ENCODE assay signal across 20 cellular contexts in the genomic region with DNA sequence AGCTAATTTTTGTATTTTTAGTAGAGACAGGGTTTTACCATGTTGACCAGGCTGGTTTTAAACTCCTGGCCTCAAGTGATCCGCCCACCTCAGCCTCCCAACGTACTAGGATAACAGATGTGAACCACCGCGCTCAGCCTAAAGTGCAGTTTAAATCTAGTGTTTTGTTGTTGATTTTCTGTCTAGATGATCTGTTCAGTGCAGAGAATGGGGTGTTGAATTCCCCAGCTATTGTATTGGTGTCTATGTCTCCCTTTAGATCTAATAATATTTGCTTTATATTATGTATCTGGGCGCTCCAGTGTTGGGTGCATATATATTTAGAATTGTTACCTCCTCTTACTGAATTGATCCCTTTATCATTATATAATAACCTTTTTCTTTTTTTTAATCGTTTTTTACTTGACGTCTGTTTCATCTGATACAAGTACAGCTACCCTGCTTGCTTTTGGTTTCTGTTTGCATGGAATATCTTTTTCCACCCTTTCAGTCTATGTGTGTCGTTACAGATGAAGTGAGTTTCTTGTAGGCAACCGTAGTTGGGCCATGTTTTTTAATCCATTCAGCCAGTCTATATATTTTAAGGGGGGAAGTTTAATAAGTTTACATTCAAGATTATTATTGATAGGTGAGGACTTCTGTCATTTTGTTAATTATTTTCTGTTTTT. TPM values are rescaled to one million over a fixed set of nuclear protein-coding genes. Genes with fewer than 3 reads are reported as not detected.
DNase-seq lines count a peak whose midpoint lies in the region; ATAC-seq and TF ChIP-seq lines count a peak whose summit lies in the region.
"Had no signal": no experiment of that assay in that cellular context is flagged by ENCODE, and none has a peak within 500 bp of the region (broad histone marks: within the 10 kb centered on the region; RNA-seq: fewer than 3 reads in every experiment).

No MANE protein-coding gene starts in this region.

- POLR2A ChIA-PET in CD8-positive, alpha-beta memory T cell (lab: Charles Lee), result interaction anchor here (1.1 to 1.9 kb wide), 3 partner anchors 10 to 51 kb away, joined by 3 to 6 read pairs (median 5); partner anchors contain the start of gene SRSF7
- POLR2A ChIA-PET in activated CD8-positive, alpha-beta T cell treated with anti-CD3 and anti-CD28 coated beads, Interleukin-2, amount 10 ng/mL, durations not matched to agents 7 days and 5 days (lab: Charles Lee), result interaction anchor here (2.9 kb wide), 1 partner anchor 51 kb away, joined by 10 read pairs; the partner anchor contains the start of gene SRSF7

- no peaks in the 10 kb centered on the region for H3K27me3 Mint-ChIP-seq in activated CD4-positive, alpha-beta T cell treated with anti-CD3 and anti-CD28 coated beads, Interleukin-2, amount 10 ng/mL, durations not matched to agents 24 days and 14 days
- no peaks in the 10 kb centered on the region for H3K27me3 Mint-ChIP-seq in CD8-positive, alpha-beta memory T cell
- no peaks in the 10 kb centered on the region for H3K27me3 Mint-ChIP-seq in activated CD8-positive, alpha-beta T cell treated with anti-CD3 and anti-CD28 coated beads, Interleukin-2, amount 10 ng/mL, durations not matched to agents 7 days and 5 days (ENCODE audit: low read depth)

- H3K4me3 Mint-ChIP-seq in activated CD4-positive, alpha-beta T cell treated with anti-CD3 and anti-CD28 coated beads, Interleukin-2, amount 10 ng/mL, durations not matched to agents 24 days and 14 days, result peak overlapping the region; percentile 78
- peak overlapping the region; percentile 16 to 81 (median 71) for H3K4me3 Mint-ChIP-seq in CD8-positive, alpha-beta memory T cell
- peak overlapping the region; percentile 44 for H3K4me3 Mint-ChIP-seq in activated CD8-positive, alpha-beta T cell treated with anti-CD3 and anti-CD28 coated beads, Interleukin-2, amount 10 ng/mL, durations not matched to agents 7 days and 5 days
- H3K4me3 Mint-ChIP-seq: mesothelial cell of epicardium, neural progenitor cell had no signal

- no peaks in the 10 kb centered on the region for H3K36me3 ChIP-seq in CD8-positive, alpha-beta memory T cell (ENCODE audit: insufficient read depth, low read length)
- H3K36me3 ChIP-seq in right lobe of liver, result peaks cover 0 to 4% (median 0%) of the 10 kb centered on the region in 4 donors
- H3K36me3 ChIP-seq: esophagus squamous epithelium, neural progenitor cell, suprapubic skin, vagina, WERI-Rb-1 had no signal

- H3K4me3 ChIP-seq in CD8-positive, alpha-beta memory T cell (ENCODE audit: low read length), result no peak overlapping the region
- no peak overlapping the region for H3K4me3 ChIP-seq in right lobe of liver
- H3K4me3 ChIP-seq: esophagus squamous epithelium, neural progenitor cell, suprapubic skin, vagina had no signal

- no peaks in the 10 kb centered on the region for H3K27me3 ChIP-seq in CD8-positive, alpha-beta memory T cell (ENCODE audit: insufficient read depth, low read length, poor library complexity, severe bottlenecking)
- H3K27me3 ChIP-seq in right lobe of liver, result no peaks in the 10 kb centered on the region
- H3K27me3 ChIP-seq: esophagus squamous epithelium, neural progenitor cell, suprapubic skin, vagina had no signal

- CTCF ChIA-PET in CD8-positive, alpha-beta memory T cell (lab: Charles Lee), result interaction anchor here (0.6 to 6.5 kb wide), 4 partner anchors 9 to 118 kb away, joined by 3 to 35 read pairs (median 6); partner anchors contain the start of gene HNRNPLL
- CTCF ChIA-PET in activated CD8-positive, alpha-beta T cell treated with anti-CD3 and anti-CD28 coated beads, Interleukin-2, amount 10 ng/mL, durations not matched to agents 7 days and 5 days (lab: Charles Lee), result interaction anchor here (1.0 kb wide), 1 partner anchor 33 kb away, joined by 3 read pairs; no protein-coding TSS in a partner anchor

- peak overlapping the region; percentile 92 for H3K27ac Mint-ChIP-seq in activated CD4-positive, alpha-beta T cell treated with anti-CD3 and anti-CD28 coated beads, Interleukin-2, amount 10 ng/mL, durations not matched to agents 24 days and 14 days
- H3K27ac Mint-ChIP-seq in CD8-positive, alpha-beta memory T cell, result peak overlapping the region; percentile 84 to 99 (median 96)
- peak overlapping the region; percentile 76 for H3K27ac Mint-ChIP-seq in activated CD8-positive, alpha-beta T cell treated with anti-CD3 and anti-CD28 coated beads, Interleukin-2, amount 10 ng/mL, durations not matched to agents 7 days and 5 days
- H3K27ac Mint-ChIP-seq: neural progenitor cell had no signal

- 44% methylated on average over 8 of the region's 9 CpGs for WGBS in right lobe of liver (ENCODE audit: insufficient coverage, low coverage, low lambda C conversion rate, missing lambda C conversion rate)

- no peaks in the 10 kb centered on the region for H3K9me3 Mint-ChIP-seq in activated CD4-positive, alpha-beta T cell treated with anti-CD3 and anti-CD28 coated beads, Interleukin-2, amount 10 ng/mL, durations not matched to agents 24 days and 14 days
- H3K9me3 Mint-ChIP-seq in CD8-positive, alpha-beta memory T cell, result peaks cover 0 to 8% (median 3%) of the 10 kb centered on the region in 5 donors
- no peaks in the 10 kb centered on the region for H3K9me3 Mint-ChIP-seq in activated CD8-positive, alpha-beta T cell treated with anti-CD3 and anti-CD28 coated beads, Interleukin-2, amount 10 ng/mL, durations not matched to agents 7 days and 5 days (ENCODE audit: insufficient read depth)
- H3K9me3 Mint-ChIP-seq: neural progenitor cell had no signal

- TF ChIP-seq CTCF in right lobe of liver (IDR thresholded peaks at IDR 0.05), result no peak

- peak overlapping the region; percentile 42 for H3K27ac ChIP-seq in CD8-positive, alpha-beta memory T cell (ENCODE audit: low read depth, low read length)
- H3K27ac ChIP-seq in right lobe of liver, result peak overlapping the region in 2 of 3 donors; percentile 51 to 54
- H3K27ac ChIP-seq: neural progenitor cell, suprapubic skin, vagina, WERI-Rb-1 had no signal

- peaks cover 42% of the 10 kb centered on the region for H3K36me3 Mint-ChIP-seq in activated CD4-positive, alpha-beta T cell treated with anti-CD3 and anti-CD28 coated beads, Interleukin-2, amount 10 ng/mL, durations not matched to agents 24 days and 14 days (ENCODE audit: low read depth)
- H3K36me3 Mint-ChIP-seq in CD8-positive, alpha-beta memory T cell, result peaks cover 11 to 44% (median 11%) of the 10 kb centered on the region in 3 donors
- H3K36me3 Mint-ChIP-seq in activated CD8-positive, alpha-beta T cell treated with anti-CD3 and anti-CD28 coated beads, Interleukin-2, amount 10 ng/mL, durations not matched to agents 7 days and 5 days (ENCODE audit: low read depth), result peaks cover 39% of the 10 kb centered on the region

- intact Hi-C loops in activated CD4-positive, alpha-beta T cell treated with anti-CD3 and anti-CD28 coated beads, Interleukin-2, amount 10 ng/mL, durations not matched to agents 24 days and 14 days (cut with micrococcal nuclease), result loop anchor here (1.0 to 2.0 kb wide), 4 partner anchors 9 to 97 kb away; partner anchors contain the start of genes GALM and HNRNPLL
- intact Hi-C loops in right lobe of liver (cut with DNase I), result no loop called here
- intact Hi-C loops in left cardiac atrium (cut with DNase I), result no loop called here

- TF ChIP-seq POLR2A in right lobe of liver (IDR thresholded peaks at IDR 0.05), result no peak

- no peaks in the 10 kb centered on the region for H3K9me3 ChIP-seq in CD8-positive, alpha-beta memory T cell (ENCODE audit: low read length)
- no peaks in the 10 kb centered on the region for H3K9me3 ChIP-seq in right lobe of liver
- H3K9me3 ChIP-seq: esophagus squamous epithelium, suprapubic skin, vagina had no signal

- peak; percentile 71 for ATAC-seq in activated CD8-positive, alpha-beta T cell treated with anti-CD3 and anti-CD28 coated beads, Interleukin-2, amount 10 ng/mL, durations not matched to agents 7 days and 5 days
- ATAC-seq in right lobe of liver, result peak; percentile 48 to 89 (median 72)
- ATAC-seq in left cardiac atrium, result no peak

- peak; percentile 72 for DNase-seq in activated CD4-positive, alpha-beta T cell treated with anti-CD3 and anti-CD28 coated beads, Interleukin-2, amount 10 ng/mL, durations not matched to agents 24 days and 14 days
- DNase-seq in activated CD4-positive, alpha-beta T cell treated with anti-CD3 and anti-CD28 coated beads for 1 hour, result no peak
- peak in 1 of 5 donors; percentile 52 for DNase-seq in CD8-positive, alpha-beta memory T cell
- no peak for DNase-seq in activated CD8-positive, alpha-beta T cell treated with anti-CD3 and anti-CD28 coated beads, Interleukin-2, amount 10 ng/mL, durations not matched to agents 7 days and 5 days
- no peak for DNase-seq in right lobe of liver
- no peak for DNase-seq in MV-4-11 (lab: John Stamatoyannopoulos, UW)
- DNase-seq in left cardiac atrium, result no peak
- no peak for DNase-seq in NCI-H510A treated with DMSO at 0.1 percent for 48 hours (lab: John Stamatoyannopoulos, UW)
- DNase-seq: amniotic stem cell, DMS 273 treated with DMSO at 0.1 percent for 48 hours, esophagus squamous epithelium, KBM-7, NCI-H2107, NCI-H524 treated with DMSO at 0.1 percent for 48 hours, SHP77 treated with DMSO at 0.1 percent for 48 hours, WERI-Rb-1 had no signal

- peaks cover 48% of the 10 kb centered on the region for H3K4me1 Mint-ChIP-seq in activated CD4-positive, alpha-beta T cell treated with anti-CD3 and anti-CD28 coated beads, Interleukin-2, amount 10 ng/mL, durations not matched to agents 24 days and 14 days
- H3K4me1 Mint-ChIP-seq in CD8-positive, alpha-beta memory T cell, result peaks cover 63 to 81% (median 81%) of the 10 kb centered on the region in 3 donors
- H3K4me1 Mint-ChIP-seq in activated CD8-positive, alpha-beta T cell treated with anti-CD3 and anti-CD28 coated beads, Interleukin-2, amount 10 ng/mL, durations not matched to agents 7 days and 5 days (ENCODE audit: low read depth), result peaks cover 33% of the 10 kb centered on the region

- H3K4me1 ChIP-seq in CD8-positive, alpha-beta memory T cell (ENCODE audit: insufficient read depth, low read length), result peaks cover 40% of the 10 kb centered on the region
- H3K4me1 ChIP-seq in right lobe of liver, result peaks cover 0 to 12% (median 3%) of the 10 kb centered on the region in 4 donors
- H3K4me1 ChIP-seq: neural progenitor cell, suprapubic skin, vagina had no signal

RNA-seq across cellular contexts. Expression of gene GALM, which starts 34.3 kb away (rescaled TPM):
- 56.0 and 57.4 TPM in 2 replicates for total RNA-seq in activated CD4-positive, alpha-beta T cell treated with anti-CD3 and anti-CD28 coated beads, Interleukin-2, amount 10 ng/mL, durations not matched to agents 24 days and 14 days
- 100 to 1,000 TPM; 107 to 109 TPM for total RNA-seq in CD8-positive, alpha-beta memory T cell
- polyA plus RNA-seq in CD8-positive, alpha-beta memory T cell, result 51.4 TPM
- 10 to 100 TPM; 27.6 TPM for total RNA-seq in activated CD8-positive, alpha-beta T cell treated with anti-CD3 and anti-CD28 coated beads, Interleukin-2, amount 10 ng/mL, durations not matched to agents 7 days and 5 days
- total RNA-seq in right lobe of liver (10 to 100 TPM; 26.2 to 47.9 (median 36.7) TPM), left cardiac atrium (10 to 100 TPM in 1 of 2 donors, 1 to 10 TPM in 1; 9.2 to 16.8 TPM)

RNA-seq across cellular contexts. Expression of gene SRSF7, which starts 50.9 kb away (rescaled TPM):
- 415 and 419 TPM in 2 replicates for total RNA-seq in activated CD4-positive, alpha-beta T cell treated with anti-CD3 and anti-CD28 coated beads, Interleukin-2, amount 10 ng/mL, durations not matched to agents 24 days and 14 days
- total RNA-seq in CD8-positive, alpha-beta memory T cell, result 100 to 1,000 TPM; 378 to 381 TPM
- polyA plus RNA-seq in CD8-positive, alpha-beta memory T cell, result 200 TPM
- total RNA-seq in activated CD8-positive, alpha-beta T cell treated with anti-CD3 and anti-CD28 coated beads, Interleukin-2, amount 10 ng/mL, durations not matched to agents 7 days and 5 days, result 100 to 1,000 TPM; 348 to 356 TPM
- total RNA-seq in right lobe of liver (10 to 100 TPM; 33.5 to 57.4 (median 44.4) TPM), left cardiac atrium (10 to 100 TPM; 57.6 to 85.8 TPM)

Comparison
In these comparisons a context has a peak if more than half of its experiments do, and no peak if none do; other contexts are left out.
1. ATAC-seq: peak in activated CD8-positive, alpha-beta T cell treated with anti-CD3 and anti-CD28 coated beads, Interleukin-2, amount 10 ng/mL, durations not matched to agents 7 days and 5 days (single experiment) and right lobe of liver (4 of 4); none in left cardiac atrium (0 of 2).
2. Peak in every context shown above with its lines, with median percentiles within 50 percentile points of each other: H3K27ac Mint-ChIP-seq and H3K4me3 Mint-ChIP-seq.